ENCODE assay signal across 1 cellular context in the genomic region with DNA sequence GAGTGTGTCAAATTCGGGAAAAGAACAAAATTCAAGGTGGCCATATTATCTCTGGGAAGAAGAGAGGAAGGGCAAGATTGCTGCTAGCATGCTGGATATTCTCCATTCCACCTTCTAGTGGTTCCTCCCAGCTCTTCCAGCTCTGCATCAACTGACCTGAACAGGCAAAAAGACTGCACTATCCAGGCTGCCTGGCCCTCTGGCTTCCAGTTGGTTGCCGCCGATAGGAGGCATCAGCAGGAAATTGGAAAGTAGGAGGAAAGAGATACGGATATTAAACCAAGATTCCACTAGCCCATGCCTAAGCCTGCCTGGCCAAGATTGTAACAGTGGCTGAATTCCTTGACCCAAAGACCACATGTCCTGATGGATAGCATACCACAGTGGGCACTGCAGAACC.
TF ChIP-seq lines count a peak whose summit lies in the region.

No MANE protein-coding gene starts in this region.

TF ChIP-seq in HCT116, 20 proteins besides CTCF, POLR2A, EP300 and RAD21 (continued from another document):
- TF ChIP-seq ZBTB33 (IDR thresholded peaks at IDR 0.05; ENCODE audit: extremely low read depth, insufficient replicate concordance, low read length) = no peak
- no peak for TF ChIP-seq REST (IDR thresholded peaks at IDR 0.05; ENCODE audit: low read depth)
- no peak for TF ChIP-seq POLR2AphosphoS5 (IDR thresholded peaks at IDR 0.05; ENCODE audit: low read depth, low read length)
- TF ChIP-seq FOSL1 (IDR thresholded peaks at IDR 0.05; ENCODE audit: low read depth) = no peak
- no peak for TF ChIP-seq SIN3A (IDR thresholded peaks at IDR 0.05; ENCODE audit: low read depth)
- no peak for TF ChIP-seq SP1 (IDR thresholded peaks at IDR 0.05; ENCODE audit: low read depth)
- no peak for TF ChIP-seq SRF (IDR thresholded peaks at IDR 0.05; ENCODE audit: low read depth)
- no peak for TF ChIP-seq ZNF274 (IDR thresholded peaks at IDR 0.05; ENCODE audit: low read depth, low read length)
- no peak for TF ChIP-seq CBX3 (IDR thresholded peaks at IDR 0.05; ENCODE audit: low read depth)
- no peak for TF ChIP-seq ATF3 (IDR thresholded peaks at IDR 0.05)
- TF ChIP-seq EZH2phosphoT487 (IDR thresholded peaks at IDR 0.05; ENCODE audit: borderline replicate concordance) = no peak
- TF ChIP-seq YY1 (IDR thresholded peaks at IDR 0.05; ENCODE audit: extremely low read depth, insufficient replicate concordance, low read depth, low read length) = no peak
- TF ChIP-seq MAX (IDR thresholded peaks at IDR 0.05) = no peak
